ENCODE assay signal across 29 cellular contexts in the genomic region with DNA sequence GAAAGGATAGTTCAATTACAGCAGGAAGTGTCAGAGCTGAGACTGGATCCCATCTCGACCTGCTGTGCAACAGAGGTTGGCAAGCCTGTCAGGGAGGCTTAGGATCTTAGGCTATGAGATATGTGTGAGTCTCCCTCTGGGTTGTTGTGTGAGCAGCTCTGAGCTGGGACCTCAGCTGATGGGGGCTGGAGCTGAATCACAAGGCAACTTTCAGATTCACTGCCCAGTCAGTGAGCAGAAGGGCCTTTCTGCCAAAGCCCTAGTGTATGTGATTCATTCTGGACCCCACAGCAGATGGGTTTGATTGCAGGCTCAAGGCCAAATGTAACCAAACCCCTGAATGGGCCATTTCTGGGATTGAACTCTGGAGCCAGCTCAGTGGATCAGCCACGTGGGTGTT. TPM values are rescaled to one million over a fixed set of nuclear protein-coding genes. Genes with fewer than 3 reads are reported as not detected.
"Had no signal": no experiment of that assay in that cellular context is flagged by ENCODE, and none has a peak within 500 bp of the region (broad histone marks: within the 10 kb centered on the region; RNA-seq: fewer than 3 reads in every experiment).

No MANE protein-coding gene starts in this region.

- DNase-seq: activated T-cell treated with anti-CD3 and anti-CD28 coated beads, Interleukin-2, amount 50 U/mL, for 24 hours; adrenal gland; brain microvascular endothelial cell; caudate nucleus; dermis blood vessel endothelial cell; effector CD8-positive, alpha-beta T cell; erythroblast; gastrocnemius medialis; hippocampal formation; occipital lobe; posterior cingulate gyrus; right lobe of liver; small intestine; stimulated activated CD4-positive, alpha-beta T cell treated with anti-CD3 and anti-CD28 coated beads, Interleukin-15, amount 100 ng/mL, for 24 hours; stimulated activated CD4-positive, alpha-beta T cell treated with anti-CD3 and anti-CD28 coated beads, Interleukin-2, amount 100 ng/mL, for 48 hours; stimulated activated CD8-positive, alpha-beta memory T cell treated with anti-CD3 and anti-CD28 coated beads, Interleukin-4, amount 100 ng/mL, for 48 hours; stimulated activated naive CD4-positive, alpha-beta T cell treated with Interleukin-2 at 50 U/mL for 16 hours; T-helper 9 cell; upper lobe of left lung had no signal

- H3K27ac ChIP-seq: adrenal gland, ascending aorta, brain microvascular endothelial cell, gastrocnemius medialis, right lobe of liver had no signal

- H3K4me1 ChIP-seq: adrenal gland, ascending aorta, gastrocnemius medialis, right lobe of liver, upper lobe of left lung had no signal

- H3K36me3 ChIP-seq: adrenal gland, ascending aorta, brain microvascular endothelial cell, gastrocnemius medialis, right lobe of liver, upper lobe of left lung had no signal

- H3K27me3 ChIP-seq: ascending aorta, brain microvascular endothelial cell, gastrocnemius medialis, right lobe of liver, upper lobe of left lung had no signal

- H3K4me3 ChIP-seq: adrenal gland, ascending aorta, gastrocnemius medialis, right lobe of liver, upper lobe of left lung had no signal

- H3K9me3 ChIP-seq: adrenal gland, ascending aorta, gastrocnemius medialis, right lobe of liver, upper lobe of left lung had no signal

RNA-seq across cellular contexts. Expression of gene PI3, which starts 4.5 kb away (rescaled TPM):
- total RNA-seq: activated naive CD4-positive, alpha-beta T cell treated with anti-CD3 and anti-CD28 coated beads, Interleukin-2, amount 50 U/mL, for 72 hours; activated T-helper 17 cell treated with anti-CD3 and anti-CD28 coated beads, Interleukin-2, amount 50 U/mL, for 72 hours; adrenal gland; ascending aorta; dermis blood vessel endothelial cell; liver; mononuclear cell; myocyte; occipital lobe; right lobe of liver; subcutaneous adipose tissue; T-helper 1 cell treated with Interleukin-12 subunit alpha and Interleukin-12 subunit beta and Interleukin-4 antibody, amounts not matched to agents 30 ng/mL and 1 ng/mL, for 36 hours; WTC11 had no signal
- polyA plus RNA-seq: liver had no signal

RNA-seq across cellular contexts. Expression of gene SEMG1, which starts 27.7 kb away (rescaled TPM):
- total RNA-seq: activated naive CD4-positive, alpha-beta T cell treated with anti-CD3 and anti-CD28 coated beads, Interleukin-2, amount 50 U/mL, for 72 hours; activated T-helper 17 cell treated with anti-CD3 and anti-CD28 coated beads, Interleukin-2, amount 50 U/mL, for 72 hours; adrenal gland; ascending aorta; dermis blood vessel endothelial cell; gastrocnemius medialis; liver; mononuclear cell; myocyte; occipital lobe; right lobe of liver; subcutaneous adipose tissue; T-helper 1 cell treated with Interleukin-12 subunit alpha and Interleukin-12 subunit beta and Interleukin-4 antibody, amounts not matched to agents 30 ng/mL and 1 ng/mL, for 36 hours; upper lobe of left lung had no signal
- polyA plus RNA-seq: liver, neural cell had no signal

RNA-seq across cellular contexts. Expression of gene SEMG2, which starts 42.0 kb away (rescaled TPM):
- total RNA-seq: activated naive CD4-positive, alpha-beta T cell treated with anti-CD3 and anti-CD28 coated beads, Interleukin-2, amount 50 U/mL, for 72 hours; activated T-helper 17 cell treated with anti-CD3 and anti-CD28 coated beads, Interleukin-2, amount 50 U/mL, for 72 hours; adrenal gland; ascending aorta; dermis blood vessel endothelial cell; gastrocnemius medialis; liver; mononuclear cell; myocyte; occipital lobe; right lobe of liver; subcutaneous adipose tissue; T-helper 1 cell treated with Interleukin-12 subunit alpha and Interleukin-12 subunit beta and Interleukin-4 antibody, amounts not matched to agents 30 ng/mL and 1 ng/mL, for 36 hours; upper lobe of left lung; WTC11 had no signal
- polyA plus RNA-seq: adrenal gland, liver, neural cell, small intestine had no signal

RNA-seq across cellular contexts. Expression of gene WFDC12, which starts 54.9 kb away (rescaled TPM):
- total RNA-seq: activated naive CD4-positive, alpha-beta T cell treated with anti-CD3 and anti-CD28 coated beads, Interleukin-2, amount 50 U/mL, for 72 hours; activated T-helper 17 cell treated with anti-CD3 and anti-CD28 coated beads, Interleukin-2, amount 50 U/mL, for 72 hours; adrenal gland; ascending aorta; dermis blood vessel endothelial cell; gastrocnemius medialis; liver; mononuclear cell; myocyte; occipital lobe; right lobe of liver; subcutaneous adipose tissue; T-helper 1 cell treated with Interleukin-12 subunit alpha and Interleukin-12 subunit beta and Interleukin-4 antibody, amounts not matched to agents 30 ng/mL and 1 ng/mL, for 36 hours; WTC11 had no signal
- polyA plus RNA-seq: adrenal gland, liver, neural cell had no signal
